ENCODE assay signal across 1 cellular context in the genomic region with DNA sequence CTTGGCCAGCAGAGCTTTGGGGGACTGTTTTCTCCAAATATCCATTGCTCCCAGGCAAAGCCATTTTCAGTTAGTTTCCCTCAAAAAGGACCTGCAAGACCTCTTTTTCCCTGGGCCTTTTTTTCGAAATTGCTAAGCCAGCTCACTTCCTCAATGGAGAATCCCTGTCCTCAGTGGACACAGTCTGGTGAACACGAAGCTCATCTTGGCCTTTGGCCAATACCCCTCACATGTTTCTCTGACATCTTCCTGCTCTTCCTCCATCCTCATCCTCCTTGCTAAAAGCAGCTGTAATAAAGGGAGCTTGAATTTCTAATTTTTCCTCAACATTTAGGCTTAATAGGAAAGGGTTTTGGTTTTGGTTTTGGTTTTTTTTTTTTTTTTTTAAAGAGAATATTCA.
TF ChIP-seq lines count a peak whose summit lies in the region.

No MANE protein-coding gene starts in this region.

TF ChIP-seq in IMR-90, 13 proteins besides CTCF, POLR2A, EP300 and RAD21 (continued from another document):
- no peak for TF ChIP-seq MAFK (IDR thresholded peaks at IDR 0.05; ENCODE audit: low read depth, low read length)
- TF ChIP-seq, protein P1, sequence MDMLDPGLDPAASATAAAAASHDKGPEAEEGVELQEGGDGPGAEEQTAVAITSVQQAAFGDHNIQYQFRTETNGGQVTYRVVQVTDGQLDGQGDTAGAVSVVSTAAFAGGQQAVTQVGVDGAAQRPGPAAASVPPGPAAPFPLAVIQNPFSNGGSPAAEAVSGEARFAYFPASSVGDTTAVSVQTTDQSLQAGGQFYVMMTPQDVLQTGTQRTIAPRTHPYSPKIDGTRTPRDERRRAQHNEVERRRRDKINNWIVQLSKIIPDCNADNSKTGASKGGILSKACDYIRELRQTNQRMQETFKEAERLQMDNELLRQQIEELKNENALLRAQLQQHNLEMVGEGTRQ (IDR thresholded peaks at IDR 0.05; ENCODE audit: low read depth, low read length) = no peak
